Comparison of ENCODE assay signal across 1 cellular context in the genomic region with DNA sequence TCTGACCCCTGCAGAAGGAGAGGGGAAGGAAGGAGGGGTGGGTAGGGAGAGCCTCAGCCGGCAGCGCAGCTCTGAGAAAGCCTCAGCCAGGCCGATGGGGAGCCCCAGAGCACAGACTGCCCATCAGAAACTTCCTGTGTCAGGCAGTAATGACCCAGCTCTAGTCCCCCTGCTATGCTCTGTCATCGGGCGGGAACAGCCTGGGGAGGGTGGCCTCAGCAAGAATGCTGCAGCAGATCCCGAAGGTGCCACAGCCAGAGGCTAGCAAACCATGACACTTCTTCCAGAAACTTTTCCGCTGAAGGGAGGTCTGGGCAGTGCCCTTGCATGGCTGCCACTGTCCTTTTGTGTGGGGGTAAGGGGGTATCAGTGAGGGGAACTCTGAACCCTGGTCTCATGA.
TF ChIP-seq lines count a peak whose summit lies in the region.

No MANE protein-coding gene starts in this region.

TF ChIP-seq in K562, 482 proteins besides CTCF, POLR2A, EP300 and RAD21 (continued from another document):
- TF ChIP-seq, protein P1, sequence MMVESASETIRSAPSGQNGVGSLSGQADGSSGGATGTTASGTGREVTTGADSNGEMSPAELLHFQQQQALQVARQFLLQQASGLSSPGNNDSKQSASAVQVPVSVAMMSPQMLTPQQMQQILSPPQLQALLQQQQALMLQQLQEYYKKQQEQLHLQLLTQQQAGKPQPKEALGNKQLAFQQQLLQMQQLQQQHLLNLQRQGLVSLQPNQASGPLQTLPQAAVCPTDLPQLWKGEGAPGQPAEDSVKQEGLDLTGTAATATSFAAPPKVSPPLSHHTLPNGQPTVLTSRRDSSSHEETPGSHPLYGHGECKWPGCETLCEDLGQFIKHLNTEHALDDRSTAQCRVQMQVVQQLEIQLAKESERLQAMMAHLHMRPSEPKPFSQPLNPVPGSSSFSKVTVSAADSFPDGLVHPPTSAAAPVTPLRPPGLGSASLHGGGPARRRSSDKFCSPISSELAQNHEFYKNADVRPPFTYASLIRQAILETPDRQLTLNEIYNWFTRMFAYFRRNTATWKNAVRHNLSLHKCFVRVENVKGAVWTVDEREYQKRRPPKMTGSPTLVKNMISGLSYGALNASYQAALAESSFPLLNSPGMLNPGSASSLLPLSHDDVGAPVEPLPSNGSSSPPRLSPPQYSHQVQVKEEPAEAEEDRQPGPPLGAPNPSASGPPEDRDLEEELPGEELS (CRISPR knock-in tag; IDR thresholded peaks at IDR 0.05; ENCODE audit: borderline replicate concordance): no peak
- no peak for TF ChIP-seq GATA2 (CRISPR knock-in tag; IDR thresholded peaks at IDR 0.05)
TF ChIP-seq in K562: peak in this region for 1.
